10 cellular contexts compared by ENCODE assay signal in genomic region chr17:4946312-4946976, GRCh38. TPM values are rescaled to one million over a fixed set of nuclear protein-coding genes. Genes with fewer than 3 reads are reported as not detected.
DNase-seq lines count a peak whose midpoint lies in the region; ATAC-seq, FAIRE-seq and TF ChIP-seq lines count a peak whose summit lies in the region.
"Had no signal": no experiment of that assay in that cellular context is flagged by ENCODE, and none has a peak within 500 bp of the region (broad histone marks: within the 10 kb centered on the region; RNA-seq: fewer than 3 reads in every experiment).

No MANE protein-coding gene starts in this region.

- no peak for FAIRE-seq in HepG2 (lab: Jason Lieb, UNC)
- FAIRE-seq: G401.6 had no signal

- H3K27me3 ChIP-seq in HepG2 (ENCODE audit: control insufficient read depth in 1 of 2, insufficient read depth in 2 of 2, low read length in 2 of 2), result no peaks in the 10 kb centered on the region; a peak in 1 of 5 replicates

- DNase-seq in activated naive CD4-positive, alpha-beta T cell treated with anti-CD3 and anti-CD28 coated beads, Interleukin-2, amount 10 ng/mL, durations not matched to agents 7 days and 5 days, result no peak
- no peak for DNase-seq in activated naive CD4-positive, alpha-beta T cell (lab: John Stamatoyannopoulos, UW)
- DNase-seq in HepG2 (ENCODE audit: low spot score), result no peak
- DNase-seq in type B pancreatic cell (ENCODE audit: extremely low spot score, unreplicated experiment), result no peak
- no peak for DNase-seq in OCI-M2 (lab: John Stamatoyannopoulos, UW; ENCODE audit: unreplicated experiment)

- H3K4me3 Mint-ChIP-seq in activated naive CD4-positive, alpha-beta T cell treated with anti-CD3 and anti-CD28 coated beads, Interleukin-2, amount 10 ng/mL, durations not matched to agents 7 days and 5 days, result peak overlapping the region; percentile 92
- H3K4me3 Mint-ChIP-seq in type B pancreatic cell, result peak overlapping the region; percentile 96

- H2AFZ ChIP-seq in HepG2 (ENCODE audit: low read length), result no peak overlapping the region

- H3K36me3 Mint-ChIP-seq in activated naive CD4-positive, alpha-beta T cell treated with anti-CD3 and anti-CD28 coated beads, Interleukin-2, amount 10 ng/mL, durations not matched to agents 7 days and 5 days, result peaks cover 59% of the 10 kb centered on the region
- peaks cover 17% of the 10 kb centered on the region for H3K36me3 Mint-ChIP-seq in type B pancreatic cell

- H3K9ac ChIP-seq in HepG2 (ENCODE audit: insufficient read depth, low read depth, low read length), result peak overlapping the region; percentile 74

- CTCF ChIA-PET in activated naive CD4-positive, alpha-beta T cell treated with anti-CD3 and anti-CD28 coated beads, Interleukin-2, amount 10 ng/mL, durations not matched to agents 7 days and 5 days (lab: Charles Lee), result interaction anchor here (0.7 to 2.1 kb wide), 4 partner anchors 8 to 292 kb away, joined by 3 to 10 read pairs (median 6); partner anchors contain the start of gene SPAG7
- CTCF ChIA-PET in HepG2 (lab: Yijun Ruan, JAX; ENCODE audit: low intra/inter-chr PET ratio, low total read pairs), result no interaction called here

- H3K79me2 ChIP-seq in HepG2 (ENCODE audit: insufficient read depth, low read length), result peaks cover 55% of the 10 kb centered on the region

- ATAC-seq in HepG2 (no peak), GM18868 (IDR thresholded peaks at IDR 0.05; ENCODE audit: unreplicated experiment) (no peak), GM21723 (IDR thresholded peaks at IDR 0.05; ENCODE audit: unreplicated experiment) (no peak)
- ATAC-seq: mucosa of descending colon had no signal

- no peak for TF ChIP-seq RAD21 in HepG2 (CRISPR knock-in tag; IDR thresholded peaks at IDR 0.05)

- peak overlapping the region; percentile 90 to 100 (median 100) for H3K4me3 ChIP-seq in HepG2 (replicated peaks in 1 of 3; ENCODE audit: insufficient read depth in 1 of 3, low read depth in 2 of 3, low read length in 3 of 3)

- BruUV-seq in HepG2 (replicated peaks; lab: Mats Ljungman, UMichigan), result TSS peak; percentile 56

- TF ChIP-seq CTCF in HepG2 (CRISPR knock-in tag; IDR thresholded peaks at IDR 0.05), result no peak
- TF ChIP-seq CTCF in type B pancreatic cell (conservative IDR thresholded peaks at IDR 0.05), result no peak

- intact Hi-C loops in HepG2 (cut with micrococcal nuclease; ENCODE audit: unreplicated experiment), result no loop called here

- H3K4me1 ChIP-seq in HepG2 (ENCODE audit: insufficient read depth, low read length), result peaks cover 44% of the 10 kb centered on the region

- H3K27ac ChIP-seq in angular gyrus (ENCODE audit: low read depth, low read length), result peak overlapping the region; percentile 16
- peak overlapping the region; percentile 54 for H3K27ac ChIP-seq in HepG2 (ENCODE audit: extremely low read length, insufficient read depth, low read length)

- TF ChIP-seq EP300 in HepG2 (IDR thresholded peaks at IDR 0.05; ENCODE audit: low read depth in 2 of 2, low read length in 2 of 2) (no peak), HepG2 (CRISPR knock-in tag; IDR thresholded peaks at IDR 0.05; ENCODE audit: borderline replicate concordance) (no peak)

- TF ChIP-seq POLR2A in HepG2 (IDR thresholded peaks at IDR 0.05; ENCODE audit: insufficient read depth in 1 of 2, low read depth in 2 of 2, low read length in 2 of 2), result no peak

- POLR2A ChIA-PET in HepG2 (lab: Yijun Ruan, JAX), result interaction anchor here (1.2 to 10.0 kb wide), 4 partner anchors 20 to 225 kb away, joined by 3 to 273 read pairs (median 8); partner anchors contain the start of gene SPAG7

- 39% methylated on average over 10 of the region's 16 CpGs for WGBS in HepG2 (ENCODE audit: low lambda C conversion rate)

- H3K4me2 ChIP-seq in HepG2 (ENCODE audit: low read depth, low read length), result peak overlapping the region; percentile 96

- peaks cover 33% of the 10 kb centered on the region for H4K20me1 ChIP-seq in HepG2 (ENCODE audit: insufficient read depth, low read length)

- no peaks in the 10 kb centered on the region for H3K9me3 ChIP-seq in HepG2 (ENCODE audit: low read length)
- H3K9me3 ChIP-seq: mucosa of descending colon had no signal

- H3K27me3 Mint-ChIP-seq in activated naive CD4-positive, alpha-beta T cell treated with anti-CD3 and anti-CD28 coated beads, Interleukin-2, amount 10 ng/mL, durations not matched to agents 7 days and 5 days, result no peaks in the 10 kb centered on the region
- no peaks in the 10 kb centered on the region for H3K27me3 Mint-ChIP-seq in type B pancreatic cell

- H3K27ac Mint-ChIP-seq in activated naive CD4-positive, alpha-beta T cell treated with anti-CD3 and anti-CD28 coated beads, Interleukin-2, amount 10 ng/mL, durations not matched to agents 7 days and 5 days, result peak overlapping the region; percentile 98
- peak overlapping the region; percentile 87 for H3K27ac Mint-ChIP-seq in type B pancreatic cell

- no peaks in the 10 kb centered on the region for H3K9me3 Mint-ChIP-seq in activated naive CD4-positive, alpha-beta T cell treated with anti-CD3 and anti-CD28 coated beads, Interleukin-2, amount 10 ng/mL, durations not matched to agents 7 days and 5 days
- H3K9me3 Mint-ChIP-seq in type B pancreatic cell, result no peaks in the 10 kb centered on the region

- H3K4me1 Mint-ChIP-seq in activated naive CD4-positive, alpha-beta T cell treated with anti-CD3 and anti-CD28 coated beads, Interleukin-2, amount 10 ng/mL, durations not matched to agents 7 days and 5 days, result peaks cover 57% of the 10 kb centered on the region
- H3K4me1 Mint-ChIP-seq in type B pancreatic cell (ENCODE audit: unreplicated experiment), result peaks cover 44% of the 10 kb centered on the region

- in situ Hi-C loops in HepG2 (cut with HindIII; ENCODE audit: extremely low pct_ligation_motif_present, low pct_unique_long_range_greater_than_20kb), result no loop called here

- H3K36me3 ChIP-seq in HepG2 (replicated peaks in 1 of 2; ENCODE audit: control insufficient read depth in 1 of 2, insufficient read depth in 2 of 2, low read length in 2 of 2), result peaks cover 18 to 37% of the 10 kb centered on the region in 2 experiments

RNA-seq across cellular contexts. Expression of gene PFN1, which starts 1.9 kb away (rescaled TPM):
- total RNA-seq in HepG2 (2016; rRNA removed; fragmentation: Illumina TruSeq; extraction: Trizol), result 494 and 520 TPM in 2 replicates
- total RNA-seq in HepG2 (2016; cell fraction: cytosol; rRNA removed; fragmentation: Illumina TruSeq; extraction: Trizol; ENCODE audit: low read depth), result 274 and 364 TPM in 2 replicates
- total RNA-seq in HepG2 (2016; cell fraction: insoluble cytoplasmic fraction; rRNA removed; fragmentation: Illumina TruSeq; extraction: Trizol), result 482 and 502 TPM in 2 replicates
- total RNA-seq in HepG2 (2016; cell fraction: membrane; rRNA removed; fragmentation: Illumina TruSeq; extraction: Trizol), result 274 and 390 TPM in 2 replicates
- 166 and 182 TPM in 2 replicates for total RNA-seq in HepG2 (2016; cell fraction: nucleus; rRNA removed; fragmentation: Illumina TruSeq; extraction: Trizol)
- polyA plus RNA-seq in HepG2 (2011; rRNA removed), result 589 and 613 TPM in 2 replicates
- polyA plus RNA-seq in HepG2 (2011; cell fraction: cytosol; rRNA removed), result 590 and 702 TPM in 2 replicates
- 303 and 324 TPM in 2 replicates for polyA plus RNA-seq in HepG2 (2011; cell fraction: nucleus; rRNA removed)
- 507 and 533 TPM in 2 replicates for polyA plus RNA-seq in HepG2 (2012)
- polyA plus RNA-seq in HepG2 (2016; cell fraction: cytosol; fragmentation: Illumina TruSeq; extraction: Trizol; ENCODE audit: low read depth), result 515 and 664 TPM in 2 replicates
- polyA plus RNA-seq in HepG2 (2016; cell fraction: insoluble cytoplasmic fraction; fragmentation: Illumina TruSeq; extraction: Trizol; ENCODE audit: low read depth), result 954 and 1,000 TPM in 2 replicates
- polyA plus RNA-seq in HepG2 (2016; cell fraction: membrane; fragmentation: Illumina TruSeq; extraction: Trizol; ENCODE audit: low read depth), result 494 and 571 TPM in 2 replicates
- 485 and 521 TPM in 2 replicates for polyA plus RNA-seq in HepG2 (2016; cell fraction: nucleus; fragmentation: Illumina TruSeq; extraction: Trizol; ENCODE audit: insufficient read depth, low read depth)
- polyA minus RNA-seq in HepG2 (2011; rRNA and poly(A)+ RNA removed; ENCODE audit: low replicate concordance), result 456 and 623 TPM in 2 replicates
- 408 and 605 TPM in 2 replicates for polyA minus RNA-seq in HepG2 (2011; cell fraction: cytosol; rRNA and poly(A)+ RNA removed)
- 126 and 127 TPM in 2 replicates for polyA minus RNA-seq in HepG2 (2011; cell fraction: nucleus; rRNA and poly(A)+ RNA removed)
- 404 and 455 TPM in 2 replicates for total RNA-seq in type B pancreatic cell (ENCODE audit: low replicate concordance)

RNA-seq across cellular contexts. Expression of gene ENO3, which starts 4.5 kb away (rescaled TPM):
- 59.8 and 68.2 TPM in 2 replicates for total RNA-seq in HepG2 (2016; rRNA removed; fragmentation: Illumina TruSeq; extraction: Trizol)
- 28.3 and 29.6 TPM in 2 replicates for total RNA-seq in HepG2 (2016; cell fraction: cytosol; rRNA removed; fragmentation: Illumina TruSeq; extraction: Trizol; ENCODE audit: low read depth)
- total RNA-seq in HepG2 (2016; cell fraction: insoluble cytoplasmic fraction; rRNA removed; fragmentation: Illumina TruSeq; extraction: Trizol), result 63.3 and 64.1 TPM in 2 replicates
- 24.9 and 26.4 TPM in 2 replicates for total RNA-seq in HepG2 (2016; cell fraction: membrane; rRNA removed; fragmentation: Illumina TruSeq; extraction: Trizol)
- 60.8 and 62.5 TPM in 2 replicates for total RNA-seq in HepG2 (2016; cell fraction: nucleus; rRNA removed; fragmentation: Illumina TruSeq; extraction: Trizol)
- 51.9 and 69.8 TPM in 2 replicates for polyA plus RNA-seq in HepG2 (2011; rRNA removed)
- polyA plus RNA-seq in HepG2 (2011; cell fraction: cytosol; rRNA removed), result 25.2 and 41.5 TPM in 2 replicates
- 315 and 418 TPM in 2 replicates for polyA plus RNA-seq in HepG2 (2011; cell fraction: nucleus; rRNA removed)
- 30.6 and 32.9 TPM in 2 replicates for polyA plus RNA-seq in HepG2 (2012)
- polyA plus RNA-seq in HepG2 (2016; cell fraction: cytosol; fragmentation: Illumina TruSeq; extraction: Trizol; ENCODE audit: low read depth), result 29.4 and 30.6 TPM in 2 replicates
- 80.8 and 89.8 TPM in 2 replicates for polyA plus RNA-seq in HepG2 (2016; cell fraction: insoluble cytoplasmic fraction; fragmentation: Illumina TruSeq; extraction: Trizol; ENCODE audit: low read depth)
- 21.3 and 21.5 TPM in 2 replicates for polyA plus RNA-seq in HepG2 (2016; cell fraction: membrane; fragmentation: Illumina TruSeq; extraction: Trizol; ENCODE audit: low read depth)
- polyA plus RNA-seq in HepG2 (2016; cell fraction: nucleus; fragmentation: Illumina TruSeq; extraction: Trizol; ENCODE audit: insufficient read depth, low read depth), result 236 and 244 TPM in 2 replicates
- 27.3 and 88.8 TPM in 2 replicates for polyA minus RNA-seq in HepG2 (2011; rRNA and poly(A)+ RNA removed; ENCODE audit: low replicate concordance)
- 6.0 and 7.5 TPM in 2 replicates for polyA minus RNA-seq in HepG2 (2011; cell fraction: cytosol; rRNA and poly(A)+ RNA removed)
- 27.0 and 31.7 TPM in 2 replicates for polyA minus RNA-seq in HepG2 (2011; cell fraction: nucleus; rRNA and poly(A)+ RNA removed)
- 4.8 and 24.0 TPM in 2 replicates for total RNA-seq in type B pancreatic cell (ENCODE audit: low replicate concordance)

RNA-seq across cellular contexts. Expression of gene RNF167, which starts 6.4 kb away (rescaled TPM):
- total RNA-seq in HepG2 (2016; rRNA removed; fragmentation: Illumina TruSeq; extraction: Trizol), result 35.7 and 44.1 TPM in 2 replicates
- 16.6 and 21.0 TPM in 2 replicates for total RNA-seq in HepG2 (2016; cell fraction: cytosol; rRNA removed; fragmentation: Illumina TruSeq; extraction: Trizol; ENCODE audit: low read depth)
- 35.1 and 40.1 TPM in 2 replicates for total RNA-seq in HepG2 (2016; cell fraction: insoluble cytoplasmic fraction; rRNA removed; fragmentation: Illumina TruSeq; extraction: Trizol)
- 55.7 and 57.0 TPM in 2 replicates for total RNA-seq in HepG2 (2016; cell fraction: membrane; rRNA removed; fragmentation: Illumina TruSeq; extraction: Trizol)
- 35.7 and 36.1 TPM in 2 replicates for total RNA-seq in HepG2 (2016; cell fraction: nucleus; rRNA removed; fragmentation: Illumina TruSeq; extraction: Trizol)
- polyA plus RNA-seq in HepG2 (2011; rRNA removed), result 45.4 and 49.9 TPM in 2 replicates
- polyA plus RNA-seq in HepG2 (2011; cell fraction: cytosol; rRNA removed), result 56.8 and 59.9 TPM in 2 replicates
- polyA plus RNA-seq in HepG2 (2011; cell fraction: nucleus; rRNA removed), result 75.7 and 85.0 TPM in 2 replicates
- polyA plus RNA-seq in HepG2 (2012), result 54.2 and 62.3 TPM in 2 replicates
- 28.1 and 30.9 TPM in 2 replicates for polyA plus RNA-seq in HepG2 (2016; cell fraction: cytosol; fragmentation: Illumina TruSeq; extraction: Trizol; ENCODE audit: low read depth)
- 58.7 and 75.7 TPM in 2 replicates for polyA plus RNA-seq in HepG2 (2016; cell fraction: insoluble cytoplasmic fraction; fragmentation: Illumina TruSeq; extraction: Trizol; ENCODE audit: low read depth)
- polyA plus RNA-seq in HepG2 (2016; cell fraction: membrane; fragmentation: Illumina TruSeq; extraction: Trizol; ENCODE audit: low read depth), result 80.2 and 86.8 TPM in 2 replicates
- 94.6 and 94.8 TPM in 2 replicates for polyA plus RNA-seq in HepG2 (2016; cell fraction: nucleus; fragmentation: Illumina TruSeq; extraction: Trizol; ENCODE audit: insufficient read depth, low read depth)
- polyA minus RNA-seq in HepG2 (2011; rRNA and poly(A)+ RNA removed; ENCODE audit: low replicate concordance), result 83.4 and 279 TPM in 2 replicates
- 40.3 and 46.3 TPM in 2 replicates for polyA minus RNA-seq in HepG2 (2011; cell fraction: cytosol; rRNA and poly(A)+ RNA removed)
- 27.2 and 33.9 TPM in 2 replicates for polyA minus RNA-seq in HepG2 (2011; cell fraction: nucleus; rRNA and poly(A)+ RNA removed)
- 98.8 and 132 TPM in 2 replicates for total RNA-seq in type B pancreatic cell (ENCODE audit: low replicate concordance)

RNA-seq across cellular contexts. Expression of gene SLC25A11, which starts 6.6 kb away (rescaled TPM):
- total RNA-seq in HepG2 (2016; rRNA removed; fragmentation: Illumina TruSeq; extraction: Trizol) (47.2 and 47.9 TPM in 2 replicates), type B pancreatic cell (ENCODE audit: low replicate concordance) (60.2 and 63.6 TPM in 2 replicates)
- total RNA-seq in HepG2 (2016; cell fraction: cytosol; rRNA removed; fragmentation: Illumina TruSeq; extraction: Trizol; ENCODE audit: low read depth), result 22.1 and 25.5 TPM in 2 replicates
- 40.6 and 48.7 TPM in 2 replicates for total RNA-seq in HepG2 (2016; cell fraction: insoluble cytoplasmic fraction; rRNA removed; fragmentation: Illumina TruSeq; extraction: Trizol)
- 28.0 and 32.2 TPM in 2 replicates for total RNA-seq in HepG2 (2016; cell fraction: membrane; rRNA removed; fragmentation: Illumina TruSeq; extraction: Trizol)
- 21.3 and 23.1 TPM in 2 replicates for total RNA-seq in HepG2 (2016; cell fraction: nucleus; rRNA removed; fragmentation: Illumina TruSeq; extraction: Trizol)
- polyA plus RNA-seq in HepG2 (2011; rRNA removed), result 35.0 and 35.4 TPM in 2 replicates
- 31.3 and 45.3 TPM in 2 replicates for polyA plus RNA-seq in HepG2 (2011; cell fraction: cytosol; rRNA removed)
- 41.0 and 42.8 TPM in 2 replicates for polyA plus RNA-seq in HepG2 (2011; cell fraction: nucleus; rRNA removed)
- 19.7 and 27.6 TPM in 2 replicates for polyA plus RNA-seq in HepG2 (2012)
- polyA plus RNA-seq in HepG2 (2016; cell fraction: cytosol; fragmentation: Illumina TruSeq; extraction: Trizol; ENCODE audit: low read depth), result 21.7 and 29.8 TPM in 2 replicates
- polyA plus RNA-seq in HepG2 (2016; cell fraction: insoluble cytoplasmic fraction; fragmentation: Illumina TruSeq; extraction: Trizol; ENCODE audit: low read depth), result 44.9 and 50.2 TPM in 2 replicates
- polyA plus RNA-seq in HepG2 (2016; cell fraction: membrane; fragmentation: Illumina TruSeq; extraction: Trizol; ENCODE audit: low read depth), result 22.8 and 26.7 TPM in 2 replicates
- 36.1 and 36.6 TPM in 2 replicates for polyA plus RNA-seq in HepG2 (2016; cell fraction: nucleus; fragmentation: Illumina TruSeq; extraction: Trizol; ENCODE audit: insufficient read depth, low read depth)
- 77.5 and 91.1 TPM in 2 replicates for polyA minus RNA-seq in HepG2 (2011; rRNA and poly(A)+ RNA removed; ENCODE audit: low replicate concordance)
- polyA minus RNA-seq in HepG2 (2011; cell fraction: cytosol; rRNA and poly(A)+ RNA removed), result 17.0 and 18.5 TPM in 2 replicates
- 20.0 and 27.3 TPM in 2 replicates for polyA minus RNA-seq in HepG2 (2011; cell fraction: nucleus; rRNA and poly(A)+ RNA removed)

RNA-seq across cellular contexts. Expression of gene GP1BA, which starts 14.4 kb away (rescaled TPM):
- total RNA-seq in HepG2 (2016; rRNA removed; fragmentation: Illumina TruSeq; extraction: Trizol), result not detected in 2 replicates
- total RNA-seq in HepG2 (2016; cell fraction: cytosol; rRNA removed; fragmentation: Illumina TruSeq; extraction: Trizol; ENCODE audit: low read depth), result not detected in 2 replicates
- total RNA-seq in HepG2 (2016; cell fraction: insoluble cytoplasmic fraction; rRNA removed; fragmentation: Illumina TruSeq; extraction: Trizol), result not detected in 2 replicates
- not detected in 2 replicates for total RNA-seq in HepG2 (2016; cell fraction: membrane; rRNA removed; fragmentation: Illumina TruSeq; extraction: Trizol)
- not detected in 2 replicates for total RNA-seq in HepG2 (2016; cell fraction: nucleus; rRNA removed; fragmentation: Illumina TruSeq; extraction: Trizol)
- not detected in 2 replicates for polyA plus RNA-seq in HepG2 (2011; rRNA removed)
- not detected in 2 replicates for polyA plus RNA-seq in HepG2 (2011; cell fraction: cytosol; rRNA removed)
- polyA plus RNA-seq in HepG2 (2011; cell fraction: nucleus; rRNA removed), result not detected in 2 replicates
- polyA plus RNA-seq in HepG2 (2012), result 0.35 and 0.58 TPM in 2 replicates
- not detected in 2 replicates for polyA plus RNA-seq in HepG2 (2016; cell fraction: cytosol; fragmentation: Illumina TruSeq; extraction: Trizol; ENCODE audit: low read depth)
- polyA plus RNA-seq in HepG2 (2016; cell fraction: insoluble cytoplasmic fraction; fragmentation: Illumina TruSeq; extraction: Trizol; ENCODE audit: low read depth), result not detected in 2 replicates
- not detected in 2 replicates for polyA plus RNA-seq in HepG2 (2016; cell fraction: membrane; fragmentation: Illumina TruSeq; extraction: Trizol; ENCODE audit: low read depth)
- polyA plus RNA-seq in HepG2 (2016; cell fraction: nucleus; fragmentation: Illumina TruSeq; extraction: Trizol; ENCODE audit: insufficient read depth, low read depth), result not detected in 2 replicates
- not detected in 2 replicates for polyA minus RNA-seq in HepG2 (2011; rRNA and poly(A)+ RNA removed; ENCODE audit: low replicate concordance)
- polyA minus RNA-seq in HepG2 (2011; cell fraction: cytosol; rRNA and poly(A)+ RNA removed), result not detected in 2 replicates
- not detected in 2 replicates for polyA minus RNA-seq in HepG2 (2011; cell fraction: nucleus; rRNA and poly(A)+ RNA removed)
- total RNA-seq in type B pancreatic cell (ENCODE audit: low replicate concordance), result not detected in 2 replicates
- total RNA-seq: mucosa of descending colon had no signal
